ENCODE assay signal across 2 cellular contexts in the genomic region with DNA sequence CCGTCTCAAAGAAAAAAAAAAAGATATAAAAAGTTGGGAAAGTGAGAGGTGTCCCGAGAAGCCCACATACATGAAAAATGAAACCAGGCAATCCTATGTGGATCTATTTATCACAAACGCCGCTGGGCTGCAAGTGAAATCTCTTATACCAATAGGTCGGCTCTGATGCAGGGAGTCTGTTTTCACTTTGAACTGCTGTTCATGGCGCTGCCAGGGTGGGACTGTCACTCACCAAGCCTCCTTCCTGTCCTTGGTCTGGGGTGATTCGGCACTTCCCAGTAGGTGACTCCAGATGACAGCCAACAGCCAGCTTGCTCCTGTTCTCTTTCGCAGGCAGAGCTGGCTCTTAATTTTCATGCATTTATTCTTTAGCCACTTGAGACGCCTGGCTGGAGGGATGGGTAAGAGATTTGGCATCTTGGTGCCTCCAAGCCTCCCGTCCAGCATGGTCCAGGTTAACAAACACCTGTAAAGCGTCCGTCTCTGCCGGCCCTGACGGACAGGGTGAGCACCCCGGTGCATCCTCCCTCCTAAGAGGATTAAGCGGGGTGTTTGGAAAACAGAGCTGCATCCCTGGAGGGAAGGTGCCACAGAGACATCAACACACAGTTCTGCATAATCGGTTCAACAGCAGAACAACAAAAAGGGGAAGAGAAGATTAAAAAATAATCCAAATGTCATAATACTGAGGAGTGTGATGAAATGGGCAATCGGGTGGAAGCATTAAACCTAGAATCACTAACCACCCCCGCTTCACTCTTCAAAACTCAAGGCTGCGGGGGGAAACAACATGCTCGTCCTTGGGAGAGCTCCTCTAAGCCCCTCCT.
TF ChIP-seq lines count a peak whose summit lies in the region.

No MANE protein-coding gene starts in this region.

TF ChIP-seq in HepG2, 621 proteins besides CTCF, POLR2A, EP300 and RAD21:
- TF ChIP-seq, protein P1, sequence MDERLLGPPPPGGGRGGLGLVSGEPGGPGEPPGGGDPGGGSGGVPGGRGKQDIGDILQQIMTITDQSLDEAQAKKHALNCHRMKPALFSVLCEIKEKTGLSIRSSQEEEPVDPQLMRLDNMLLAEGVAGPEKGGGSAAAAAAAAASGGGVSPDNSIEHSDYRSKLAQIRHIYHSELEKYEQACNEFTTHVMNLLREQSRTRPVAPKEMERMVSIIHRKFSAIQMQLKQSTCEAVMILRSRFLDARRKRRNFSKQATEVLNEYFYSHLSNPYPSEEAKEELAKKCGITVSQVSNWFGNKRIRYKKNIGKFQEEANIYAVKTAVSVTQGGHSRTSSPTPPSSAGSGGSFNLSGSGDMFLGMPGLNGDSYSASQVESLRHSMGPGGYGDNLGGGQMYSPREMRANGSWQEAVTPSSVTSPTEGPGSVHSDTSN (CRISPR knock-in tag; IDR thresholded peaks at IDR 0.05): peak; percentile 38; the same call in 1 of the 2 replicates
- no peak for TF ChIP-seq PRPF4 (IDR thresholded peaks at IDR 0.05; ENCODE audit: low read depth, low read length, poor library complexity, severe bottlenecking)
- TF ChIP-seq, protein P2, sequence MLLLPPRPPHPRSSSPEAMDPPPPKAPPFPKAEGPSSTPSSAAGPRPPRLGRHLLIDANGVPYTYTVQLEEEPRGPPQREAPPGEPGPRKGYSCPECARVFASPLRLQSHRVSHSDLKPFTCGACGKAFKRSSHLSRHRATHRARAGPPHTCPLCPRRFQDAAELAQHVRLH (CRISPR knock-in tag; IDR thresholded peaks at IDR 0.05; ENCODE audit: borderline replicate concordance, low read depth): no peak
- peak; percentile 33; the same call in 1 of the 2 replicates for TF ChIP-seq ZNF557 (CRISPR knock-in tag; IDR thresholded peaks at IDR 0.05)

TF ChIP-seq in WTC11, 78 proteins besides CTCF, POLR2A, EP300 and RAD21:
- TF ChIP-seq, protein P3, sequence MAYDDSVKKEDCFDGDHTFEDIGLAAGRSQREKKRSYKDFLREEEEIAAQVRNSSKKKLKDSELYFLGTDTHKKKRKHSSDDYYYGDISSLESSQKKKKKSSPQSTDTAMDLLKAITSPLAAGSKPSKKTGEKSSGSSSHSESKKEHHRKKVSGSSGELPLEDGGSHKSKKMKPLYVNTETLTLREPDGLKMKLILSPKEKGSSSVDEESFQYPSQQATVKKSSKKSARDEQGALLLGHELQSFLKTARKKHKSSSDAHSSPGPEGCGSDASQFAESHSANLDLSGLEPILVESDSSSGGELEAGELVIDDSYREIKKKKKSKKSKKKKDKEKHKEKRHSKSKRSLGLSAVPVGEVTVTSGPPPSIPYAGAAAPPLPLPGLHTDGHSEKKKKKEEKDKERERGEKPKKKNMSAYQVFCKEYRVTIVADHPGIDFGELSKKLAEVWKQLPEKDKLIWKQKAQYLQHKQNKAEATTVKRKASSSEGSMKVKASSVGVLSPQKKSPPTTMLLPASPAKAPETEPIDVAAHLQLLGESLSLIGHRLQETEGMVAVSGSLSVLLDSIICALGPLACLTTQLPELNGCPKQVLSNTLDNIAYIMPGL (CRISPR knock-in tag; IDR thresholded peaks at IDR 0.05): no peak
- TF ChIP-seq ZNF396 (CRISPR knock-in tag; IDR thresholded peaks at IDR 0.05; ENCODE audit: borderline replicate concordance) (no peak), MXD4 (CRISPR knock-in tag; IDR thresholded peaks at IDR 0.05; ENCODE audit: borderline replicate concordance) (no peak), HMGA2 (CRISPR knock-in tag; IDR thresholded peaks at IDR 0.05) (no peak), CREM (CRISPR knock-in tag; IDR thresholded peaks at IDR 0.05) (no peak), JUN (CRISPR knock-in tag; IDR thresholded peaks at IDR 0.05) (no peak), ZNF317 (CRISPR knock-in tag; IDR thresholded peaks at IDR 0.05; ENCODE audit: borderline replicate concordance, low read depth) (no peak), FOXP1 (CRISPR knock-in tag; IDR thresholded peaks at IDR 0.05; ENCODE audit: borderline replicate concordance) (no peak), MYBL2 (CRISPR knock-in tag; IDR thresholded peaks at IDR 0.05) (no peak), OVOL2 (CRISPR knock-in tag; IDR thresholded peaks at IDR 0.05; ENCODE audit: borderline replicate concordance) (no peak), ZNF416 (CRISPR knock-in tag; IDR thresholded peaks at IDR 0.05) (no peak)
- TF ChIP-seq, protein P4, sequence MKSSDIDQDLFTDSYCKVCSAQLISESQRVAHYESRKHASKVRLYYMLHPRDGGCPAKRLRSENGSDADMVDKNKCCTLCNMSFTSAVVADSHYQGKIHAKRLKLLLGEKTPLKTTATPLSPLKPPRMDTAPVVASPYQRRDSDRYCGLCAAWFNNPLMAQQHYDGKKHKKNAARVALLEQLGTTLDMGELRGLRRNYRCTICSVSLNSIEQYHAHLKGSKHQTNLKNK (CRISPR knock-in tag; IDR thresholded peaks at IDR 0.05): no peak
- TF ChIP-seq, protein P5, sequence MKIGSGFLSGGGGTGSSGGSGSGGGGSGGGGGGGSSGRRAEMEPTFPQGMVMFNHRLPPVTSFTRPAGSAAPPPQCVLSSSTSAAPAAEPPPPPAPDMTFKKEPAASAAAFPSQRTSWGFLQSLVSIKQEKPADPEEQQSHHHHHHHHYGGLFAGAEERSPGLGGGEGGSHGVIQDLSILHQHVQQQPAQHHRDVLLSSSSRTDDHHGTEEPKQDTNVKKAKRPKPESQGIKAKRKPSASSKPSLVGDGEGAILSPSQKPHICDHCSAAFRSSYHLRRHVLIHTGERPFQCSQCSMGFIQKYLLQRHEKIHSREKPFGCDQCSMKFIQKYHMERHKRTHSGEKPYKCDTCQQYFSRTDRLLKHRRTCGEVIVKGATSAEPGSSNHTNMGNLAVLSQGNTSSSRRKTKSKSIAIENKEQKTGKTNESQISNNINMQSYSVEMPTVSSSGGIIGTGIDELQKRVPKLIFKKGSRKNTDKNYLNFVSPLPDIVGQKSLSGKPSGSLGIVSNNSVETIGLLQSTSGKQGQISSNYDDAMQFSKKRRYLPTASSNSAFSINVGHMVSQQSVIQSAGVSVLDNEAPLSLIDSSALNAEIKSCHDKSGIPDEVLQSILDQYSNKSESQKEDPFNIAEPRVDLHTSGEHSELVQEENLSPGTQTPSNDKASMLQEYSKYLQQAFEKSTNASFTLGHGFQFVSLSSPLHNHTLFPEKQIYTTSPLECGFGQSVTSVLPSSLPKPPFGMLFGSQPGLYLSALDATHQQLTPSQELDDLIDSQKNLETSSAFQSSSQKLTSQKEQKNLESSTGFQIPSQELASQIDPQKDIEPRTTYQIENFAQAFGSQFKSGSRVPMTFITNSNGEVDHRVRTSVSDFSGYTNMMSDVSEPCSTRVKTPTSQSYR (CRISPR knock-in tag; IDR thresholded peaks at IDR 0.05): no peak
- TF ChIP-seq, protein P6, sequence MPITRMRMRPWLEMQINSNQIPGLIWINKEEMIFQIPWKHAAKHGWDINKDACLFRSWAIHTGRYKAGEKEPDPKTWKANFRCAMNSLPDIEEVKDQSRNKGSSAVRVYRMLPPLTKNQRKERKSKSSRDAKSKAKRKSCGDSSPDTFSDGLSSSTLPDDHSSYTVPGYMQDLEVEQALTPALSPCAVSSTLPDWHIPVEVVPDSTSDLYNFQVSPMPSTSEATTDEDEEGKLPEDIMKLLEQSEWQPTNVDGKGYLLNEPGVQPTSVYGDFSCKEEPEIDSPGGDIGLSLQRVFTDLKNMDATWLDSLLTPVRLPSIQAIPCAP (CRISPR knock-in tag; IDR thresholded peaks at IDR 0.05): no peak
- TF ChIP-seq, protein P7, sequence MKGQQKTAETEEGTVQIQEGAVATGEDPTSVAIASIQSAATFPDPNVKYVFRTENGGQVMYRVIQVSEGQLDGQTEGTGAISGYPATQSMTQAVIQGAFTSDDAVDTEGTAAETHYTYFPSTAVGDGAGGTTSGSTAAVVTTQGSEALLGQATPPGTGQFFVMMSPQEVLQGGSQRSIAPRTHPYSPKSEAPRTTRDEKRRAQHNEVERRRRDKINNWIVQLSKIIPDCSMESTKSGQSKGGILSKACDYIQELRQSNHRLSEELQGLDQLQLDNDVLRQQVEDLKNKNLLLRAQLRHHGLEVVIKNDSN (CRISPR knock-in tag; IDR thresholded peaks at IDR 0.05): no peak
- TF ChIP-seq, protein P8, sequence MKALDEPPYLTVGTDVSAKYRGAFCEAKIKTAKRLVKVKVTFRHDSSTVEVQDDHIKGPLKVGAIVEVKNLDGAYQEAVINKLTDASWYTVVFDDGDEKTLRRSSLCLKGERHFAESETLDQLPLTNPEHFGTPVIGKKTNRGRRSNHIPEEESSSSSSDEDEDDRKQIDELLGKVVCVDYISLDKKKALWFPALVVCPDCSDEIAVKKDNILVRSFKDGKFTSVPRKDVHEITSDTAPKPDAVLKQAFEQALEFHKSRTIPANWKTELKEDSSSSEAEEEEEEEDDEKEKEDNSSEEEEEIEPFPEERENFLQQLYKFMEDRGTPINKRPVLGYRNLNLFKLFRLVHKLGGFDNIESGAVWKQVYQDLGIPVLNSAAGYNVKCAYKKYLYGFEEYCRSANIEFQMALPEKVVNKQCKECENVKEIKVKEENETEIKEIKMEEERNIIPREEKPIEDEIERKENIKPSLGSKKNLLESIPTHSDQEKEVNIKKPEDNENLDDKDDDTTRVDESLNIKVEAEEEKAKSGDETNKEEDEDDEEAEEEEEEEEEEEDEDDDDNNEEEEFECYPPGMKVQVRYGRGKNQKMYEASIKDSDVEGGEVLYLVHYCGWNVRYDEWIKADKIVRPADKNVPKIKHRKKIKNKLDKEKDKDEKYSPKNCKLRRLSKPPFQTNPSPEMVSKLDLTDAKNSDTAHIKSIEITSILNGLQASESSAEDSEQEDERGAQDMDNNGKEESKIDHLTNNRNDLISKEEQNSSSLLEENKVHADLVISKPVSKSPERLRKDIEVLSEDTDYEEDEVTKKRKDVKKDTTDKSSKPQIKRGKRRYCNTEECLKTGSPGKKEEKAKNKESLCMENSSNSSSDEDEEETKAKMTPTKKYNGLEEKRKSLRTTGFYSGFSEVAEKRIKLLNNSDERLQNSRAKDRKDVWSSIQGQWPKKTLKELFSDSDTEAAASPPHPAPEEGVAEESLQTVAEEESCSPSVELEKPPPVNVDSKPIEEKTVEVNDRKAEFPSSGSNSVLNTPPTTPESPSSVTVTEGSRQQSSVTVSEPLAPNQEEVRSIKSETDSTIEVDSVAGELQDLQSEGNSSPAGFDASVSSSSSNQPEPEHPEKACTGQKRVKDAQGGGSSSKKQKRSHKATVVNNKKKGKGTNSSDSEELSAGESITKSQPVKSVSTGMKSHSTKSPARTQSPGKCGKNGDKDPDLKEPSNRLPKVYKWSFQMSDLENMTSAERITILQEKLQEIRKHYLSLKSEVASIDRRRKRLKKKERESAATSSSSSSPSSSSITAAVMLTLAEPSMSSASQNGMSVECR (CRISPR knock-in tag; IDR thresholded peaks at IDR 0.05; ENCODE audit: borderline replicate concordance): no peak
